8 cellular contexts compared by ENCODE assay signal in the genomic region with DNA sequence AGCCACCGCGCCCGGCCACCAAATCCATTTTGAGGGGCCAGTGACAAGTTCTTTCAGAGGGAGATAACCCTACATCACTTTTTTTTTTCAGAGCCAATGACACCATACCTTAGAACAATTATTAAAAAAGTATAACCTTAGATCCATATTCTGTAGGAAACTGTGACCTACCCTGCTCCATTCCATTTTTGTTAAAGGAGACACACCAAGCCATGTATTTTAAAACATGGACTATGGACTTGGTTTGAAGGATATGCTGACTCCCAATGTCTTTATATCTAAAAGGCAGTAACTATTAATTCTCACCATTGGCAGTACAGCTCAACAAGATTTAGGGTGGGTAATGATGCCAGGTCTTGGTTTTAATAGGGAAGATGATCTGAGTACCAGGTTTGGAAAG. TPM values are rescaled to one million over a fixed set of nuclear protein-coding genes. Genes with fewer than 3 reads are reported as not detected.
DNase-seq lines count a peak whose midpoint lies in the region; ATAC-seq and TF ChIP-seq lines count a peak whose summit lies in the region.

No MANE protein-coding gene starts in this region.

- H3K36me3 ChIP-seq in lower lobe of right lung (peaks cover 27% of the 10 kb centered on the region), transverse colon (peaks cover 0 to 3% (median 0%) of the 10 kb centered on the region in 4 donors)

- H3K27me3 Mint-ChIP-seq in activated T-cell treated with anti-CD3 and anti-CD28 coated beads, Interleukin-2, amount 50 U/mL, for 72 hours (ENCODE audit: low read depth): no peaks in the 10 kb centered on the region

- H3K9me3 Mint-ChIP-seq in activated T-cell treated with anti-CD3 and anti-CD28 coated beads, Interleukin-2, amount 50 U/mL, for 72 hours: no peaks in the 10 kb centered on the region

- no peak for DNase-seq in activated T-cell treated with anti-CD3 and anti-CD28 coated beads, Interleukin-2, amount 50 U/mL, for 72 hours
- no peak for DNase-seq in activated T-cell treated with anti-CD3 and anti-CD28 coated beads, Interleukin-2, amount 50 U/mL, for 48 hours
- DNase-seq in astrocyte of the spinal cord (ENCODE audit: low read depth, low spot score): no peak
- no peak for DNase-seq in lower lobe of right lung
- DNase-seq in transverse colon: no peak
- no peak for DNase-seq in HT-29 (ENCODE audit: low spot score)

- H3K4me3 ChIP-seq in astrocyte of the spinal cord (ENCODE audit: low read depth, low read length): peak overlapping the region; percentile 90
- H3K4me3 ChIP-seq in lower lobe of right lung: peak overlapping the region; percentile 80
- peak overlapping the region; percentile 83 to 94 (median 86) for H3K4me3 ChIP-seq in transverse colon

- ATAC-seq in activated T-cell treated with anti-CD3 and anti-CD28 coated beads, Interleukin-2, amount 50 U/mL, for 72 hours (replicated peaks in 1 of 2): no peak
- ATAC-seq in lower lobe of right lung: no peak
- no peak for ATAC-seq in GM18505 (IDR thresholded peaks at IDR 0.05; ENCODE audit: unreplicated experiment)
- no peak for ATAC-seq in GM21390 (IDR thresholded peaks at IDR 0.05; ENCODE audit: unreplicated experiment)

- H3K27ac ChIP-seq in lower lobe of right lung (no peak overlapping the region), transverse colon (peak overlapping the region in 3 of 4 donors; percentile 82 to 96 (median 89))

- TF ChIP-seq EP300 in transverse colon (IDR thresholded peaks at IDR 0.05; ENCODE audit: low read depth): no peak

- H3K27me3 ChIP-seq in lower lobe of right lung (ENCODE audit: low read depth): no peaks in the 10 kb centered on the region
- H3K27me3 ChIP-seq in transverse colon: no peaks in the 10 kb centered on the region

- peaks cover 2 to 12% of the 10 kb centered on the region in 2 donors for H3K36me3 Mint-ChIP-seq in activated T-cell treated with anti-CD3 and anti-CD28 coated beads, Interleukin-2, amount 50 U/mL, for 72 hours (ENCODE audit: insufficient read depth in 2 of 2)

- H3K4me1 Mint-ChIP-seq in activated T-cell treated with anti-CD3 and anti-CD28 coated beads, Interleukin-2, amount 50 U/mL, for 72 hours (ENCODE audit: low read depth): peaks cover 48% of the 10 kb centered on the region

- H3K4me3 Mint-ChIP-seq in activated T-cell treated with anti-CD3 and anti-CD28 coated beads, Interleukin-2, amount 50 U/mL, for 72 hours: peak overlapping the region; percentile 86 to 91

- intact Hi-C loops in lower lobe of right lung (cut with DNase I): no loop called here
- intact Hi-C loops in transverse colon (cut with DNase I; ENCODE audit: low total_unique reads): no loop called here

- no peak for TF ChIP-seq POLR2A in transverse colon (IDR thresholded peaks at IDR 0.05)
- no peak for TF ChIP-seq POLR2A in GM18505 (IDR thresholded peaks at IDR 0.05; ENCODE audit: borderline replicate concordance, extremely low read depth, insufficient read depth, insufficient read length)

- peak overlapping the region; percentile 94 for H3K27ac Mint-ChIP-seq in activated T-cell treated with anti-CD3 and anti-CD28 coated beads, Interleukin-2, amount 50 U/mL, for 72 hours

- TF ChIP-seq CTCF in astrocyte of the spinal cord (IDR thresholded peaks at IDR 0.05; ENCODE audit: low read depth, low read length): no peak
- TF ChIP-seq CTCF in lower lobe of right lung (IDR thresholded peaks at IDR 0.05): no peak
- no peak for TF ChIP-seq CTCF in transverse colon (IDR thresholded peaks at IDR 0.05)

- in situ Hi-C loops in astrocyte of the spinal cord (cut with HindIII; ENCODE audit: low sequenced_read_pairs) (no loop called here), transverse colon (cut with MboI; ENCODE audit: low pct_ligation_motif_present in 1 of 4, low pct_unique_long_range_greater_than_20kb in 1 of 4, low sequenced_read_pairs in 3 of 4) (no loop called here)

- H3K9me3 ChIP-seq in lower lobe of right lung (no peaks in the 10 kb centered on the region), transverse colon (no peaks in the 10 kb centered on the region)

- 98% methylated on average over 3 of the region's 3 CpGs; no CpG with 5 or more reads in 1 of the 2 donors for WGBS in transverse colon (ENCODE audit: low coverage in 1 of 2), 2 donors

- H3K4me1 ChIP-seq in lower lobe of right lung (peaks cover 44% of the 10 kb centered on the region), transverse colon (peaks cover 12 to 43% (median 35%) of the 10 kb centered on the region in 4 donors)

RNA-seq across cellular contexts. Expression of gene GSK3A, which starts 1.1 kb away (rescaled TPM):
- 10 to 100 TPM; 39.6 to 43.2 TPM for total RNA-seq in activated T-cell treated with anti-CD3 and anti-CD28 coated beads, Interleukin-2, amount 50 U/mL, for 72 hours
- 39.8 TPM for total RNA-seq in lower lobe of right lung
- 10 to 100 TPM; 10.7 to 46.4 (median 31.0) TPM for total RNA-seq in transverse colon
- total RNA-seq in HT-29 (2014; rRNA removed; shearing (Covaris generic)): 41.4 and 43.8 TPM in 2 replicates

RNA-seq across cellular contexts. Expression of gene ERF, which starts 13.6 kb away (rescaled TPM):
- 10 to 100 TPM; 65.7 to 75.6 TPM for total RNA-seq in activated T-cell treated with anti-CD3 and anti-CD28 coated beads, Interleukin-2, amount 50 U/mL, for 72 hours
- total RNA-seq in lower lobe of right lung (35.8 TPM), transverse colon (10 to 100 TPM; 20.9 to 67.3 (median 30.5) TPM)
- 157 and 160 TPM in 2 replicates for total RNA-seq in HT-29 (2014; rRNA removed; shearing (Covaris generic))

RNA-seq across cellular contexts. Expression of gene ZNF526, which starts 21.2 kb away (rescaled TPM):
- 10 to 100 TPM; 11.4 to 11.9 TPM for total RNA-seq in activated T-cell treated with anti-CD3 and anti-CD28 coated beads, Interleukin-2, amount 50 U/mL, for 72 hours
- total RNA-seq in lower lobe of right lung (11.7 TPM), transverse colon (10 to 100 TPM in 1 of 4 donors, 1 to 10 TPM in 3; 6.4 to 19.5 (median 6.8) TPM)
- 15.3 and 15.9 TPM in 2 replicates for total RNA-seq in HT-29 (2014; rRNA removed; shearing (Covaris generic))

RNA-seq across cellular contexts. Expression of gene DEDD2, which starts 23.8 kb away (rescaled TPM):
- total RNA-seq in activated T-cell treated with anti-CD3 and anti-CD28 coated beads, Interleukin-2, amount 50 U/mL, for 72 hours: 10 to 100 TPM; 28.8 to 31.6 TPM
- total RNA-seq in lower lobe of right lung (35.6 TPM), transverse colon (10 to 100 TPM; 52.2 to 90.8 (median 63.0) TPM)
- total RNA-seq in HT-29 (2014; rRNA removed; shearing (Covaris generic)): 121 and 124 TPM in 2 replicates

RNA-seq across cellular contexts. Expression of gene CIC, which starts 27.8 kb away (rescaled TPM):
- 10 to 100 TPM; 90.1 to 95.0 TPM for total RNA-seq in activated T-cell treated with anti-CD3 and anti-CD28 coated beads, Interleukin-2, amount 50 U/mL, for 72 hours
- total RNA-seq in lower lobe of right lung: 67.9 TPM
- total RNA-seq in transverse colon: 10 to 100 TPM; 35.1 to 96.5 (median 43.6) TPM
- total RNA-seq in HT-29 (2014; rRNA removed; shearing (Covaris generic)): 42.1 and 55.5 TPM in 2 replicates
